9 cellular contexts compared by ENCODE assay signal in genomic region chr22:50600967-50601668, GRCh38. TPM values are rescaled to one million over a fixed set of nuclear protein-coding genes. Genes with fewer than 3 reads are reported as not detected.
A peak's percentile ranks its signal among the peaks of the same experiment; 100 is the strongest.
DNase-seq lines count a peak whose midpoint lies in the region; ATAC-seq and TF ChIP-seq lines count a peak whose summit lies in the region.
"Had no signal": no experiment of that assay in that cellular context is flagged by ENCODE, and none has a peak within 500 bp of the region (broad histone marks: within the 10 kb centered on the region; RNA-seq: fewer than 3 reads in every experiment).

No MANE protein-coding gene starts in this region.

- H3K27me3 ChIP-seq in esophagus squamous epithelium (peaks cover 0 to 82% (median 2%) of the 10 kb centered on the region in 4 donors), psoas muscle (ENCODE audit: insufficient read depth in 3 of 3, low read length in 2 of 3) (peaks cover 0 to 66% (median 29%) of the 10 kb centered on the region in 3 donors), foreskin keratinocyte (peaks cover 59% of the 10 kb centered on the region)

- TF ChIP-seq CTCF in esophagus squamous epithelium (IDR thresholded peaks at IDR 0.05) (no peak), psoas muscle (IDR thresholded peaks at IDR 0.05) (no peak), foreskin keratinocyte (conservative IDR thresholded peaks at IDR 0.05) (no peak)

- H3K27ac ChIP-seq in esophagus squamous epithelium: no peak overlapping the region
- H3K27ac ChIP-seq in psoas muscle: no peak overlapping the region
- no peak overlapping the region for H3K27ac ChIP-seq in foreskin keratinocyte

- 40% methylated on average over 1 of the region's 52 CpGs; no CpG with 5 or more reads in 1 of the 2 donors for WGBS in esophagus squamous epithelium, 2 donors
- WGBS in psoas muscle, 3 donors: 8 to 10% (median 9%) methylated on average over 24 to 52 of the region's 52 CpGs

- peak overlapping the region; percentile 31 to 63 (median 45) for H3K4me3 ChIP-seq in esophagus squamous epithelium
- peak overlapping the region; percentile 50 for H3K4me3 ChIP-seq in psoas muscle

- ATAC-seq in psoas muscle (no peak), foreskin keratinocyte (no peak)

- peak; percentile 56 for DNase-seq in D341Med (ENCODE audit: low spot score)
- DNase-seq in NCI-H2227 treated with DMSO at 0.1 percent for 48 hours (lab: John Stamatoyannopoulos, UW): peak; percentile 6
- no peak for DNase-seq in esophagus squamous epithelium (lab: John Stamatoyannopoulos, UW)
- no peak for DNase-seq in psoas muscle
- DNase-seq in 8988T: no peak
- DNase-seq in foreskin keratinocyte: no peak
- no peak for DNase-seq in DMS 273 (lab: John Stamatoyannopoulos, UW; ENCODE audit: unreplicated experiment)
- DNase-seq: activated gamma-delta T cell treated with Interleukin-2 at 50 U/mL for 16 hours; stimulated activated CD4-positive, alpha-beta T cell treated with anti-CD3 and anti-CD28 coated beads, Interleukin-1b, Interleukin-23, amount 100 ng/mL, for 48 hours had no signal

- H3K36me3 ChIP-seq in esophagus squamous epithelium: no peaks in the 10 kb centered on the region
- no peaks in the 10 kb centered on the region for H3K36me3 ChIP-seq in psoas muscle (ENCODE audit: insufficient read depth in 1 of 2, low read depth in 1 of 2)

- intact Hi-C loops in esophagus squamous epithelium (cut with DNase I): no loop called here
- intact Hi-C loops in psoas muscle (cut with DNase I): no loop called here

- H3K9me3 ChIP-seq in esophagus squamous epithelium: no peaks in the 10 kb centered on the region
- H3K9me3 ChIP-seq in psoas muscle: no peaks in the 10 kb centered on the region

- TF ChIP-seq POLR2A in esophagus squamous epithelium (IDR thresholded peaks at IDR 0.05): no peak

- peaks cover 0 to 22% (median 13%) of the 10 kb centered on the region in 3 donors for H3K4me1 ChIP-seq in esophagus squamous epithelium
- no peaks in the 10 kb centered on the region for H3K4me1 ChIP-seq in psoas muscle
- H3K4me1 ChIP-seq in foreskin keratinocyte: no peaks in the 10 kb centered on the region

RNA-seq across cellular contexts. Expression of gene MAPK8IP2, which starts 0.5 kb away (rescaled TPM):
- total RNA-seq in esophagus squamous epithelium (1 to 10 TPM; 1.3 to 2.9 (median 1.7) TPM), psoas muscle (under 1 TPM; 0.12 to 0.34 (median 0.17) TPM), foreskin keratinocyte (0.24 and 0.28 TPM in 2 replicates)
- polyA plus RNA-seq in psoas muscle (under 1 TPM; 0.13 to 0.22 (median 0.15) TPM), foreskin keratinocyte (0.30 and 0.31 TPM in 2 replicates)

RNA-seq across cellular contexts. Expression of gene CHKB, which starts 18.5 kb away (rescaled TPM):
- total RNA-seq in esophagus squamous epithelium: 10 to 100 TPM; 16.7 to 51.2 (median 35.4) TPM
- 10 to 100 TPM; 11.5 to 25.2 (median 16.3) TPM for total RNA-seq in psoas muscle
- polyA plus RNA-seq in psoas muscle: 10 to 100 TPM; 13.1 to 14.3 (median 13.6) TPM
- 56.2 and 57.3 TPM in 2 replicates for total RNA-seq in foreskin keratinocyte
- polyA plus RNA-seq in foreskin keratinocyte: 59.6 and 60.5 TPM in 2 replicates

RNA-seq across cellular contexts. Expression of gene CPT1B, which starts 22.9 kb away (rescaled TPM):
- 10 to 100 TPM in 1 of 4 donors, 1 to 10 TPM in 3; 3.5 to 17.6 (median 8.2) TPM for total RNA-seq in esophagus squamous epithelium
- 100 to 1,000 TPM in 3 of 4 donors, 10 to 100 TPM in 1; 75.8 to 144 (median 139) TPM for total RNA-seq in psoas muscle
- polyA plus RNA-seq in psoas muscle: 10 to 100 TPM; 57.4 to 87.6 (median 70.8) TPM
- 5.9 and 7.4 TPM in 2 replicates for total RNA-seq in foreskin keratinocyte
- polyA plus RNA-seq in foreskin keratinocyte: 4.7 and 6.0 TPM in 2 replicates

RNA-seq across cellular contexts. Expression of gene ARSA, which starts 26.8 kb away (rescaled TPM):
- total RNA-seq in esophagus squamous epithelium (10 to 100 TPM; 18.7 to 47.0 (median 28.6) TPM), psoas muscle (10 to 100 TPM in 2 of 4 donors, 1 to 10 TPM in 2; 8.8 to 13.6 (median 10.4) TPM), foreskin keratinocyte (22.7 and 28.8 TPM in 2 replicates)
- polyA plus RNA-seq in psoas muscle (10 to 100 TPM in 1 of 3 donors, 1 to 10 TPM in 2; 8.3 to 11.7 (median 9.8) TPM), foreskin keratinocyte (23.5 and 29.2 TPM in 2 replicates)

RNA-seq across cellular contexts. Expression of gene SYCE3, which starts 38.4 kb away (rescaled TPM):
- total RNA-seq in esophagus squamous epithelium (1 to 10 TPM in 1 of 4 donors, not detected in 3; 1.8 TPM), psoas muscle (not detected), foreskin keratinocyte (0.41 TPM in 1 of 2 replicates, not detected in the other)
- polyA plus RNA-seq in psoas muscle (not detected), foreskin keratinocyte (0.34 and 0.46 TPM in 2 replicates)

Comparison
In these comparisons a context has a peak if more than half of its experiments do, and no peak if none do; other contexts are left out.
1. DNase-seq: peak in D341Med (single experiment) and NCI-H2227 treated with DMSO at 0.1 percent for 48 hours (single experiment); none in esophagus squamous epithelium (single experiment), psoas muscle (0 of 2), 8988T (single experiment), foreskin keratinocyte (0 of 2) and DMS 273 (single experiment).